23 cellular contexts compared by ENCODE assay signal in the genomic region with DNA sequence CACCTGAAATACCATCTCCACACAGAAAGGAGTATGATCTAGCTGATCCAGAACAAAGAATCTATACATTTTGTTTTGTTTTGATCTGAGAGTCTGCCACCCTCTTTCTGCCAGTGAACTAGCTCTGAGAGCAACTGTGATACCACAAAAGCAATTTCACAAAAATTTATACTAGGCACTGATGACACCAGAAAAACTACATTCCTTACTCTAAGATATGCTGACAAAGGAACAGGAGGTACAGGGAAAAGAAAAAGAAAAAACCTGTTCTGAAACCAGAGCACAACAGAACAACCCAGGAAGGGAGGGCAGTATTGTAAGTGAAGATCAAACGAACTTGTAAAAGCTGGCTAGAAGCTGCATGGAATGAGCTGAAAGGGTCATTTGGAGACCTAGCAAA.
"Had no signal": no experiment of that assay in that cellular context is flagged by ENCODE, and none has a peak within 500 bp of the region (broad histone marks: within the 10 kb centered on the region; RNA-seq: fewer than 3 reads in every experiment).

No MANE protein-coding gene starts in this region.

- H3K27me3 ChIP-seq: body of pancreas, cardiac muscle cell, gastroesophageal sphincter, right atrium auricular region, tibial artery had no signal

- H3K9me3 Mint-ChIP-seq: activated naive CD4-positive, alpha-beta T cell treated with anti-CD3 and anti-CD28 coated beads, Interleukin-2, amount 10 ng/mL, durations not matched to agents 7 days and 5 days; endodermal cell; memory B cell; stimulated activated naive CD8-positive, alpha-beta T cell treated with anti-CD3 and anti-CD28 coated beads, Interleukin-15, amount 100 ng/mL, for 72 hours had no signal

- DNase-seq: activated CD4-positive, alpha-beta T cell treated with anti-CD3 and anti-CD28 coated beads for 1 hour; activated CD4-positive, alpha-beta T cell treated with anti-CD3 and anti-CD28 coated beads, Interleukin-2, amount 50 U/mL, for 4 hours; activated CD8-positive, alpha-beta memory T cell treated with anti-CD3 and anti-CD28 coated beads, Interleukin-2, amount 50 U/mL, for 48 hours; activated effector memory CD4-positive, alpha-beta T cell treated with anti-CD3 and anti-CD28 coated beads, Interleukin-2, amount 50 U/mL, for 16 hours; activated naive CD4-positive, alpha-beta T cell treated with anti-CD3 and anti-CD28 coated beads, Interleukin-2, amount 10 ng/mL, durations not matched to agents 7 days and 5 days; activated T-cell treated with anti-CD3 and anti-CD28 coated beads, Interleukin-2, amount 50 U/mL, for 48 hours; anterior cingulate cortex; body of pancreas; cortex of kidney; endodermal cell; head of caudate nucleus; left colon; mucosa of descending colon; psoas muscle; stimulated activated CD4-positive, alpha-beta T cell treated with anti-CD3 and anti-CD28 coated beads, Interleukin-12 subunit alpha, Interleukin-12 subunit beta, amount 100 ng/mL, for 4 hours; stimulated activated naive CD8-positive, alpha-beta T cell treated with anti-CD3 and anti-CD28 coated beads, Interleukin-15, amount 100 ng/mL, for 72 hours; tibial artery had no signal

- H3K4me1 Mint-ChIP-seq: activated naive CD4-positive, alpha-beta T cell treated with anti-CD3 and anti-CD28 coated beads, Interleukin-2, amount 10 ng/mL, durations not matched to agents 7 days and 5 days; memory B cell; stimulated activated naive CD8-positive, alpha-beta T cell treated with anti-CD3 and anti-CD28 coated beads, Interleukin-15, amount 100 ng/mL, for 72 hours had no signal

- H3K27me3 Mint-ChIP-seq: activated naive CD4-positive, alpha-beta T cell treated with anti-CD3 and anti-CD28 coated beads, Interleukin-2, amount 10 ng/mL, durations not matched to agents 7 days and 5 days; memory B cell; stimulated activated naive CD8-positive, alpha-beta T cell treated with anti-CD3 and anti-CD28 coated beads, Interleukin-15, amount 100 ng/mL, for 72 hours had no signal

- H3K27ac Mint-ChIP-seq: activated naive CD4-positive, alpha-beta T cell treated with anti-CD3 and anti-CD28 coated beads, Interleukin-2, amount 10 ng/mL, durations not matched to agents 7 days and 5 days; endodermal cell; memory B cell had no signal

- H3K4me3 ChIP-seq: body of pancreas, cardiac muscle cell, gastroesophageal sphincter, mucosa of descending colon, psoas muscle, right atrium auricular region, tibial artery had no signal

- H3K27ac ChIP-seq: body of pancreas, cardiac muscle cell, gastroesophageal sphincter, psoas muscle, right atrium auricular region, tibial artery had no signal

- H3K9me3 ChIP-seq: body of pancreas, gastroesophageal sphincter, mucosa of descending colon, psoas muscle, right atrium auricular region, tibial artery had no signal

- H3K4me1 ChIP-seq: body of pancreas, gastroesophageal sphincter, psoas muscle, right atrium auricular region, tibial artery had no signal

- H3K36me3 Mint-ChIP-seq: activated naive CD4-positive, alpha-beta T cell treated with anti-CD3 and anti-CD28 coated beads, Interleukin-2, amount 10 ng/mL, durations not matched to agents 7 days and 5 days had no signal

- H3K4me3 Mint-ChIP-seq: activated naive CD4-positive, alpha-beta T cell treated with anti-CD3 and anti-CD28 coated beads, Interleukin-2, amount 10 ng/mL, durations not matched to agents 7 days and 5 days; endodermal cell; memory B cell; stimulated activated naive CD8-positive, alpha-beta T cell treated with anti-CD3 and anti-CD28 coated beads, Interleukin-15, amount 100 ng/mL, for 72 hours had no signal

- FAIRE-seq: keratinocyte, urothelium cell line had no signal

- H3K36me3 ChIP-seq: cardiac muscle cell, right atrium auricular region, tibial artery had no signal
